9 cellular contexts compared by ENCODE assay signal in genomic region chr19:6768236-6768785, GRCh38. TPM values are rescaled to one million over a fixed set of nuclear protein-coding genes. Genes with fewer than 3 reads are reported as not detected.
A peak's percentile ranks its signal among the peaks of the same experiment; 100 is the strongest.
DNase-seq lines count a peak whose midpoint lies in the region; ATAC-seq and TF ChIP-seq lines count a peak whose summit lies in the region.
"Had no signal": no experiment of that assay in that cellular context is flagged by ENCODE, and none has a peak within 500 bp of the region (broad histone marks: within the 10 kb centered on the region; RNA-seq: fewer than 3 reads in every experiment).

No MANE protein-coding gene starts in this region.

- WGBS in body of pancreas, 2 donors: 57 to 65% methylated on average over 8 of the region's 8 CpGs

- CTCF ChIA-PET in CD4-positive, alpha-beta T cell (lab: Charles Lee): interaction anchor here (0.7 to 2.5 kb wide), 7 partner anchors 10 to 95 kb away, joined by 3 to 13 read pairs (median 3); partner anchors contain the start of gene TRIP10

- peak overlapping the region; percentile 32 to 64 for H3K9ac ChIP-seq in mucosa of rectum (ENCODE audit: low read depth in 1 of 2, low read length in 2 of 2)

- no peak overlapping the region for H3K4me3 ChIP-seq in body of pancreas
- peak overlapping the region; percentile 80 to 88 for H3K4me3 ChIP-seq in mucosa of rectum (ENCODE audit: low read length in 2 of 2)

- H3K36me3 Mint-ChIP-seq in CD4-positive, alpha-beta T cell (ENCODE audit: low read depth): peaks cover 34% of the 10 kb centered on the region
- H3K36me3 Mint-ChIP-seq in IgD-negative memory B cell: no peaks in the 10 kb centered on the region

- peak overlapping the region; percentile 93 for H3K27ac ChIP-seq in CD4-positive, alpha-beta T cell (ENCODE audit: low read depth, low read length)
- H3K27ac ChIP-seq in body of pancreas: peak overlapping the region; percentile 45 to 93 (median 88)
- H3K27ac ChIP-seq in mucosa of rectum (ENCODE audit: low read depth in 2 of 2, low read length in 2 of 2): peak overlapping the region; percentile 99
- H3K27ac ChIP-seq in foreskin keratinocyte: no peak overlapping the region

- no peaks in the 10 kb centered on the region for H3K9me3 ChIP-seq in CD4-positive, alpha-beta T cell (ENCODE audit: control insufficient read depth, low read length)
- H3K9me3 ChIP-seq in body of pancreas (no peaks in the 10 kb centered on the region), mucosa of rectum (ENCODE audit: control insufficient read depth in 2 of 2, low read length in 2 of 2) (no peaks in the 10 kb centered on the region)

- H3K27ac Mint-ChIP-seq in CD4-positive, alpha-beta T cell: peak overlapping the region; percentile 96
- peak overlapping the region; percentile 75 to 96 (median 77) for H3K27ac Mint-ChIP-seq in IgD-negative memory B cell

- no peaks in the 10 kb centered on the region for H3K27me3 ChIP-seq in CD4-positive, alpha-beta T cell (ENCODE audit: control insufficient read depth, insufficient read depth, low read length)
- no peaks in the 10 kb centered on the region for H3K27me3 ChIP-seq in body of pancreas
- H3K27me3 ChIP-seq in mucosa of rectum (ENCODE audit: control insufficient read depth in 2 of 2, insufficient read depth in 2 of 2, low read length in 2 of 2): peaks cover 0 to 3% of the 10 kb centered on the region in 2 donors
- no peaks in the 10 kb centered on the region for H3K27me3 ChIP-seq in foreskin keratinocyte

- no peaks in the 10 kb centered on the region for H3K27me3 Mint-ChIP-seq in CD4-positive, alpha-beta T cell
- H3K27me3 Mint-ChIP-seq in IgD-negative memory B cell: no peaks in the 10 kb centered on the region

- peaks cover 50% of the 10 kb centered on the region for H3K4me1 Mint-ChIP-seq in CD4-positive, alpha-beta T cell (ENCODE audit: low read depth)
- H3K4me1 Mint-ChIP-seq in IgD-negative memory B cell: peaks cover 10 to 38% (median 37%) of the 10 kb centered on the region in 3 donors

- TF ChIP-seq POLR2A in body of pancreas (IDR thresholded peaks at IDR 0.05): no peak

- no peak for TF ChIP-seq CTCF in CD4-positive, alpha-beta T cell (IDR thresholded peaks at IDR 0.05)
- TF ChIP-seq CTCF in body of pancreas (IDR thresholded peaks at IDR 0.05) (no peak), foreskin keratinocyte (conservative IDR thresholded peaks at IDR 0.05) (no peak)

- no peak for ATAC-seq in CD4-positive, alpha-beta T cell (ENCODE audit: poor library complexity)
- ATAC-seq in body of pancreas (no peak), foreskin keratinocyte (no peak), HG02970 (IDR thresholded peaks at IDR 0.05; ENCODE audit: low FRiP score, unreplicated experiment) (no peak)

- H3K9me3 Mint-ChIP-seq in CD4-positive, alpha-beta T cell: no peaks in the 10 kb centered on the region
- no peaks in the 10 kb centered on the region for H3K9me3 Mint-ChIP-seq in IgD-negative memory B cell

- H3K36me3 ChIP-seq in body of pancreas (replicated peaks in 1 of 2; ENCODE audit: insufficient read depth in 1 of 2, low read depth in 2 of 2): no peaks in the 10 kb centered on the region
- peaks cover 0 to 4% of the 10 kb centered on the region in 2 donors for H3K36me3 ChIP-seq in mucosa of rectum (ENCODE audit: control insufficient read depth in 2 of 2, insufficient read depth in 2 of 2, low read length in 2 of 2)

- intact Hi-C loops in CD4-positive, alpha-beta T cell (cut with DNase I, micrococcal nuclease): loop anchor here in 1 of 2 experiments (5.0 kb wide), 1 partner anchor 136 kb away; no protein-coding TSS in a partner anchor
- intact Hi-C loops in body of pancreas (cut with DNase I): no loop called here

- peak in 3 of 10 experiments; percentile 12 to 18 (median 15) for DNase-seq in CD4-positive, alpha-beta T cell
- DNase-seq in body of pancreas (no peak), foreskin keratinocyte (no peak), AG08395 (ENCODE audit: low spot score) (no peak), COLO829 (ENCODE audit: low spot score) (no peak)

- peak overlapping the region; percentile 92 for H3K4me3 Mint-ChIP-seq in CD4-positive, alpha-beta T cell
- peak overlapping the region; percentile 90 to 94 (median 92) for H3K4me3 Mint-ChIP-seq in IgD-negative memory B cell

- POLR2A ChIA-PET in CD4-positive, alpha-beta T cell (lab: Charles Lee): interaction anchor here (1.5 to 3.7 kb wide), 5 partner anchors 30 to 122 kb away, joined by 5 to 32 read pairs (median 11); partner anchors contain the start of genes GPR108 and TRIP10

- peaks cover 39% of the 10 kb centered on the region for H3K4me1 ChIP-seq in body of pancreas
- peaks cover 22 to 30% of the 10 kb centered on the region in 2 donors for H3K4me1 ChIP-seq in mucosa of rectum (ENCODE audit: control insufficient read depth in 2 of 2, insufficient read depth in 2 of 2, low read length in 2 of 2)
- H3K4me1 ChIP-seq in foreskin keratinocyte: peaks cover 4% of the 10 kb centered on the region

RNA-seq across cellular contexts. Expression of gene SH2D3A, which starts 1.1 kb away (rescaled TPM):
- 10 to 100 TPM; 39.2 to 41.3 TPM for total RNA-seq in CD4-positive, alpha-beta T cell
- polyA plus RNA-seq in IgD-negative memory B cell: 32.7 TPM
- 10 to 100 TPM; 18.4 to 60.0 TPM for total RNA-seq in body of pancreas
- total RNA-seq in foreskin keratinocyte: 49.3 and 57.8 TPM in 2 replicates
- 54.1 and 56.0 TPM in 2 replicates for polyA plus RNA-seq in foreskin keratinocyte
- total RNA-seq: myocyte had no signal

RNA-seq across cellular contexts. Expression of gene VAV1, which starts 4.2 kb away (rescaled TPM):
- 10 to 100 TPM; 70.0 to 70.1 TPM for total RNA-seq in CD4-positive, alpha-beta T cell
- polyA plus RNA-seq in IgD-negative memory B cell (47.5 TPM), foreskin keratinocyte (0.09 and 0.15 TPM in 2 replicates)
- total RNA-seq in body of pancreas (1 to 10 TPM; 1.3 to 5.6 TPM), foreskin keratinocyte (0.14 and 0.34 TPM in 2 replicates)
- total RNA-seq: myocyte had no signal

RNA-seq across cellular contexts. Expression of gene TRIP10, which starts 28.8 kb away (rescaled TPM):
- total RNA-seq in CD4-positive, alpha-beta T cell: 1 to 10 TPM; 1.6 to 1.9 TPM
- polyA plus RNA-seq in IgD-negative memory B cell (4.0 TPM), foreskin keratinocyte (69.1 and 80.5 TPM in 2 replicates)
- total RNA-seq in body of pancreas (10 to 100 TPM; 23.1 to 31.9 TPM), foreskin keratinocyte (53.9 and 69.8 TPM in 2 replicates)

RNA-seq across cellular contexts. Expression of gene GPR108, which starts 30.9 kb away (rescaled TPM):
- 10 to 100 TPM; 34.5 to 36.6 TPM for total RNA-seq in CD4-positive, alpha-beta T cell
- polyA plus RNA-seq in IgD-negative memory B cell (81.3 TPM), foreskin keratinocyte (59.8 and 74.0 TPM in 2 replicates)
- total RNA-seq in body of pancreas (10 to 100 TPM; 68.2 to 75.8 TPM), foreskin keratinocyte (52.3 and 61.7 TPM in 2 replicates)

RNA-seq across cellular contexts. Expression of gene C3, which starts 47.9 kb away (rescaled TPM):
- total RNA-seq in CD4-positive, alpha-beta T cell: under 1 TPM in 1 of 2 experiments, not detected in 1; 0.55 TPM
- polyA plus RNA-seq in IgD-negative memory B cell (not detected), foreskin keratinocyte (4.6 and 5.2 TPM in 2 replicates)
- total RNA-seq in body of pancreas (100 to 1,000 TPM; 320 to 382 TPM), foreskin keratinocyte (3.4 and 4.8 TPM in 2 replicates)

Comparison
In these comparisons a context has a peak if more than half of its experiments do, and no peak if none do; other contexts are left out.
1. H3K4me3 ChIP-seq: peak in mucosa of rectum (2 of 2); none in body of pancreas (0 of 2).
2. RNA of gene VAV1, which starts 4.2 kb away (total RNA-seq): 70.0 to 70.1 TPM in CD4-positive, alpha-beta T cell; 1.3 to 5.6 TPM in body of pancreas and 0.14 to 0.34 TPM in foreskin keratinocyte; every median in the first group is over 10 times any median in the second.
3. RNA of gene TRIP10, which starts 28.8 kb away (total RNA-seq): 53.9 to 69.8 TPM in foreskin keratinocyte and 23.1 to 31.9 TPM in body of pancreas; 1.6 to 1.9 TPM in CD4-positive, alpha-beta T cell; every median in the first group is over 4 times any median in the second.